Comparison of ENCODE assay signal across 19 cellular contexts in genomic region chr9:13205824-13206223, GRCh38.
DNase-seq lines count a peak whose midpoint lies in the region; ATAC-seq, FAIRE-seq and TF ChIP-seq lines count a peak whose summit lies in the region.
"Had no signal": no experiment of that assay in that cellular context is flagged by ENCODE, and none has a peak within 500 bp of the region (broad histone marks: within the 10 kb centered on the region; RNA-seq: fewer than 3 reads in every experiment).

No MANE protein-coding gene starts in this region.

- no peak for DNase-seq in A549 (ENCODE audit: low read depth in 1 of 2, low spot score in 1 of 2)
- DNase-seq in NB4 (ENCODE audit: low read depth) = peak; percentile 15
- no peak for DNase-seq in endothelial cell (ENCODE audit: low spot score)
- DNase-seq in left lobe of liver (ENCODE audit: low spot score) = no peak
- no peak for DNase-seq in GM19240 (ENCODE audit: insufficient read length, low spot score)
- no peak for DNase-seq in NCI-H748 (lab: John Stamatoyannopoulos, UW; ENCODE audit: unreplicated experiment)
- DNase-seq in AML-193 (lab: John Stamatoyannopoulos, UW) = no peak
- DNase-seq: CD8-positive, alpha-beta memory T cell; DMS53; NCI-H1092; NCI-H748 treated with DMSO at 0.1 percent for 48 hours; SHP77; T-cell had no signal

- POLR2A ChIA-PET in A549 (lab: Yijun Ruan, JAX) = no interaction called here

- H3K4me3 ChIP-seq in A549 (no peak overlapping the region), NB4 (ENCODE audit: low read depth, low read length) (no peak overlapping the region)
- H3K4me3 ChIP-seq: BLaER1, SK-N-MC had no signal

- peaks cover 15% of the 10 kb centered on the region for H3K36me3 Mint-ChIP-seq in endothelial cell (ENCODE audit: low read depth, unreplicated experiment)
- H3K36me3 Mint-ChIP-seq: CD8-positive, alpha-beta memory T cell; T-cell had no signal

- no peak for ATAC-seq in A549
- ATAC-seq in left lobe of liver = peak; percentile 78
- ATAC-seq in GM21515 (IDR thresholded peaks at IDR 0.05; ENCODE audit: unreplicated experiment) = no peak
- ATAC-seq: HCT116, T-cell had no signal

- no peaks in the 10 kb centered on the region for H3K9me3 ChIP-seq in A549
- H3K9me3 ChIP-seq: BLaER1 had no signal

- no peak for FAIRE-seq in A549 (lab: Jason Lieb, UNC)
- FAIRE-seq: A204.1 had no signal

- no peak overlapping the region for H3K4me3 Mint-ChIP-seq in endothelial cell (ENCODE audit: unreplicated experiment)
- H3K4me3 Mint-ChIP-seq: CD8-positive, alpha-beta memory T cell; T-cell had no signal

- CTCF ChIA-PET in A549 (lab: Yijun Ruan, JAX) = interaction anchor here (0.9 kb wide), 1 partner anchor 11 kb away, joined by 3 read pairs; no protein-coding TSS in a partner anchor

- H3K4me2 ChIP-seq in A549 = no peak overlapping the region
- H3K4me2 ChIP-seq: BLaER1, KMS-11 had no signal

- H3K4me1 Mint-ChIP-seq in endothelial cell (ENCODE audit: unreplicated experiment) = peaks cover 57% of the 10 kb centered on the region
- H3K4me1 Mint-ChIP-seq: CD8-positive, alpha-beta memory T cell; T-cell had no signal

- no peak overlapping the region for H3K27ac ChIP-seq in A549
- H3K27ac ChIP-seq: BLaER1, KMS-11, SK-N-MC had no signal

- no peaks in the 10 kb centered on the region for H3K9me3 Mint-ChIP-seq in endothelial cell (ENCODE audit: unreplicated experiment)

- TF ChIP-seq EP300 in A549 (IDR thresholded peaks at IDR 0.05) = no peak

- 87% methylated on average over 3 of the region's 3 CpGs for WGBS in A549 (ENCODE audit: missing lambda C conversion rate)

- H3K27me3 Mint-ChIP-seq in endothelial cell (ENCODE audit: unreplicated experiment) = peaks cover 5% of the 10 kb centered on the region
- H3K27me3 Mint-ChIP-seq: CD8-positive, alpha-beta memory T cell; T-cell had no signal

- H3K4me1 ChIP-seq in A549 = no peaks in the 10 kb centered on the region
- H3K4me1 ChIP-seq: BLaER1 had no signal

- no peak for TF ChIP-seq RAD21 in A549 (conservative IDR thresholded peaks at IDR 0.05 in 1 of 2, IDR thresholded peaks at IDR 0.05 in 1 of 2)

- TF ChIP-seq CTCF in A549 (IDR thresholded peaks at IDR 0.05) (no peak), NB4 (IDR thresholded peaks at IDR 0.05; ENCODE audit: low read depth, low read length) (no peak), endothelial cell (IDR thresholded peaks at IDR 0.05; ENCODE audit: unreplicated experiment) (no peak)

- no peak for TF ChIP-seq POLR2A in A549 (IDR thresholded peaks at IDR 0.05; ENCODE audit: low read length)
- TF ChIP-seq POLR2A in NB4 (IDR thresholded peaks at IDR 0.05; ENCODE audit: extremely low read depth, insufficient read length) = no peak

- H3K27ac Mint-ChIP-seq in endothelial cell (ENCODE audit: unreplicated experiment) = peak overlapping the region; percentile 1
- H3K27ac Mint-ChIP-seq: CD8-positive, alpha-beta memory T cell; T-cell had no signal

TF ChIP-seq in A549, 52 proteins besides CTCF, POLR2A, EP300 and RAD21:
- TF ChIP-seq HDAC2 (IDR thresholded peaks at IDR 0.05) (no peak), ELK1 (IDR thresholded peaks at IDR 0.05; ENCODE audit: low read depth, low read length) (no peak), CEBPB (IDR thresholded peaks at IDR 0.05) (peak; percentile 72 to 73), PHF8 (IDR thresholded peaks at IDR 0.05; ENCODE audit: borderline replicate concordance, low read depth) (no peak)
